Comparison of ENCODE assay signal across 9 cellular contexts in genomic region chr21:33238146-33238545, GRCh38. TPM values are rescaled to one million over a fixed set of nuclear protein-coding genes. Genes with fewer than 3 reads are reported as not detected.
DNase-seq lines count a peak whose midpoint lies in the region; ATAC-seq and TF ChIP-seq lines count a peak whose summit lies in the region.
"Had no signal": no experiment of that assay in that cellular context is flagged by ENCODE, and none has a peak within 500 bp of the region (broad histone marks: within the 10 kb centered on the region; RNA-seq: fewer than 3 reads in every experiment).

No MANE protein-coding gene starts in this region.

- H3K36me3 Mint-ChIP-seq in activated T-cell treated with anti-CD3 and anti-CD28 coated beads, Interleukin-2, amount 50 U/mL, for 4 hours (ENCODE audit: insufficient read depth): peaks cover 18% of the 10 kb centered on the region
- H3K36me3 Mint-ChIP-seq in activated CD8-positive, alpha-beta T cell treated with anti-CD3 and anti-CD28 coated beads for 36 hours (ENCODE audit: low read depth): peaks cover 29% of the 10 kb centered on the region

- H3K9me3 Mint-ChIP-seq in activated T-cell treated with anti-CD3 and anti-CD28 coated beads, Interleukin-2, amount 50 U/mL, for 4 hours: no peaks in the 10 kb centered on the region
- no peaks in the 10 kb centered on the region for H3K9me3 Mint-ChIP-seq in activated CD8-positive, alpha-beta T cell treated with anti-CD3 and anti-CD28 coated beads for 36 hours

- TF ChIP-seq EP300 in stomach (IDR thresholded peaks at IDR 0.05): no peak

- H3K4me3 Mint-ChIP-seq in activated T-cell treated with anti-CD3 and anti-CD28 coated beads, Interleukin-2, amount 50 U/mL, for 4 hours: peak overlapping the region; percentile 57
- peak overlapping the region; percentile 24 for H3K4me3 Mint-ChIP-seq in activated CD8-positive, alpha-beta T cell treated with anti-CD3 and anti-CD28 coated beads for 36 hours

- no peak for DNase-seq in activated T-cell treated with anti-CD3 and anti-CD28 coated beads, Interleukin-2, amount 50 U/mL, for 4 hours
- DNase-seq in activated T-cell treated with anti-CD3 and anti-CD28 coated beads, Interleukin-2, amount 50 U/mL, for 1 hour: no peak
- DNase-seq in activated CD8-positive, alpha-beta T cell treated with anti-CD3 and anti-CD28 coated beads for 36 hours: peak; percentile 72
- DNase-seq in stomach (no peak), globus pallidus (ENCODE audit: low spot score) (no peak), SHP77 treated with DMSO at 0.1 percent for 48 hours (lab: John Stamatoyannopoulos, UW) (no peak), cerebellar nuclear complex (lab: John Stamatoyannopoulos, UW) (no peak)
- DNase-seq: NCI-H146 had no signal

- H3K4me1 Mint-ChIP-seq in activated T-cell treated with anti-CD3 and anti-CD28 coated beads, Interleukin-2, amount 50 U/mL, for 4 hours (ENCODE audit: low read depth): peaks cover 83% of the 10 kb centered on the region
- H3K4me1 Mint-ChIP-seq in activated CD8-positive, alpha-beta T cell treated with anti-CD3 and anti-CD28 coated beads for 36 hours (ENCODE audit: low read depth): peaks cover 79% of the 10 kb centered on the region

- peaks cover 0 to 49% (median 10%) of the 10 kb centered on the region in 4 donors for H3K4me1 ChIP-seq in stomach

- WGBS in stomach, 5 donors: 85 to 92% (median 89%) methylated on average over 4 of the region's 4 CpGs

- no peaks in the 10 kb centered on the region for H3K9me3 ChIP-seq in stomach

- CTCF ChIA-PET in activated CD8-positive, alpha-beta T cell treated with anti-CD3 and anti-CD28 coated beads for 36 hours (lab: Charles Lee): interaction anchor here (1.0 to 1.1 kb wide), 4 partner anchors 22 to 207 kb away, joined by 3 to 4 read pairs (median 3); no protein-coding TSS in a partner anchor

- TF ChIP-seq CTCF in activated CD8-positive, alpha-beta T cell treated with anti-CD3 and anti-CD28 coated beads for 36 hours (IDR thresholded peaks at IDR 0.05): no peak
- no peak for TF ChIP-seq CTCF in stomach (IDR thresholded peaks at IDR 0.05)

- no peak for TF ChIP-seq POLR2A in stomach (IDR thresholded peaks at IDR 0.05)

- H3K27ac Mint-ChIP-seq in activated CD8-positive, alpha-beta T cell treated with anti-CD3 and anti-CD28 coated beads for 36 hours: peak overlapping the region; percentile 92

- H3K27ac ChIP-seq in stomach: peak overlapping the region in 3 of 5 donors; percentile 2 to 43 (median 30)

- peaks cover 0 to 4% (median 3%) of the 10 kb centered on the region in 4 donors for H3K36me3 ChIP-seq in stomach

- POLR2A ChIA-PET in activated CD8-positive, alpha-beta T cell treated with anti-CD3 and anti-CD28 coated beads for 36 hours (lab: Charles Lee): interaction anchor here (0.9 to 2.2 kb wide), 7 partner anchors 9 to 117 kb away, joined by 3 to 7 read pairs (median 3); partner anchors contain the start of gene IFNAR2

- intact Hi-C loops in activated CD8-positive, alpha-beta T cell treated with anti-CD3 and anti-CD28 coated beads for 36 hours (cut with micrococcal nuclease): loop anchor here (5.0 kb wide), 1 partner anchor 144 kb away; no protein-coding TSS in a partner anchor
- intact Hi-C loops in stomach (cut with DNase I; ENCODE audit: low total_unique reads): no loop called here

- H3K27me3 ChIP-seq in stomach: no peaks in the 10 kb centered on the region

- peak; percentile 54 to 64 for ATAC-seq in activated T-cell treated with anti-CD3 and anti-CD28 coated beads, Interleukin-2, amount 50 U/mL, for 4 hours
- ATAC-seq in HG03064 (IDR thresholded peaks at IDR 0.05; ENCODE audit: low read depth, unreplicated experiment): peak; percentile 20
- ATAC-seq in activated CD8-positive, alpha-beta T cell treated with anti-CD3 and anti-CD28 coated beads for 36 hours: peak; percentile 60

- H3K4me3 ChIP-seq in stomach: no peak overlapping the region

- H3K27me3 Mint-ChIP-seq in activated T-cell treated with anti-CD3 and anti-CD28 coated beads, Interleukin-2, amount 50 U/mL, for 4 hours (ENCODE audit: low read depth): no peaks in the 10 kb centered on the region
- H3K27me3 Mint-ChIP-seq in activated CD8-positive, alpha-beta T cell treated with anti-CD3 and anti-CD28 coated beads for 36 hours: no peaks in the 10 kb centered on the region

RNA-seq across cellular contexts. Expression of gene IFNAR2, which starts 8.4 kb away (rescaled TPM):
- total RNA-seq in activated T-cell treated with anti-CD3 and anti-CD28 coated beads, Interleukin-2, amount 50 U/mL, for 4 hours: 10 to 100 TPM; 13.9 to 20.2 (median 14.7) TPM
- 10 to 100 TPM; 34.3 to 38.6 TPM for total RNA-seq in activated CD8-positive, alpha-beta T cell treated with anti-CD3 and anti-CD28 coated beads for 36 hours
- 10 to 100 TPM in 3 of 5 donors, 1 to 10 TPM in 1, not detected in 1; 8.2 to 22.5 (median 12.6) TPM for total RNA-seq in stomach
- 1 to 10 TPM; 7.5 to 9.2 (median 8.8) TPM for polyA plus RNA-seq in stomach

RNA-seq across cellular contexts. Expression of gene IL10RB, which starts 28.0 kb away (rescaled TPM):
- 10 to 100 TPM in 2 of 3 donors, 1 to 10 TPM in 1; 9.3 to 11.6 (median 10.2) TPM for total RNA-seq in activated T-cell treated with anti-CD3 and anti-CD28 coated beads, Interleukin-2, amount 50 U/mL, for 4 hours
- 10 to 100 TPM; 25.0 to 30.5 TPM for total RNA-seq in activated CD8-positive, alpha-beta T cell treated with anti-CD3 and anti-CD28 coated beads for 36 hours
- 10 to 100 TPM in 4 of 5 donors, not detected in 1; 10.3 to 55.3 (median 40.0) TPM for total RNA-seq in stomach
- polyA plus RNA-seq in stomach: 10 to 100 TPM; 12.7 to 18.8 (median 18.3) TPM
